In the genomic region with DNA sequence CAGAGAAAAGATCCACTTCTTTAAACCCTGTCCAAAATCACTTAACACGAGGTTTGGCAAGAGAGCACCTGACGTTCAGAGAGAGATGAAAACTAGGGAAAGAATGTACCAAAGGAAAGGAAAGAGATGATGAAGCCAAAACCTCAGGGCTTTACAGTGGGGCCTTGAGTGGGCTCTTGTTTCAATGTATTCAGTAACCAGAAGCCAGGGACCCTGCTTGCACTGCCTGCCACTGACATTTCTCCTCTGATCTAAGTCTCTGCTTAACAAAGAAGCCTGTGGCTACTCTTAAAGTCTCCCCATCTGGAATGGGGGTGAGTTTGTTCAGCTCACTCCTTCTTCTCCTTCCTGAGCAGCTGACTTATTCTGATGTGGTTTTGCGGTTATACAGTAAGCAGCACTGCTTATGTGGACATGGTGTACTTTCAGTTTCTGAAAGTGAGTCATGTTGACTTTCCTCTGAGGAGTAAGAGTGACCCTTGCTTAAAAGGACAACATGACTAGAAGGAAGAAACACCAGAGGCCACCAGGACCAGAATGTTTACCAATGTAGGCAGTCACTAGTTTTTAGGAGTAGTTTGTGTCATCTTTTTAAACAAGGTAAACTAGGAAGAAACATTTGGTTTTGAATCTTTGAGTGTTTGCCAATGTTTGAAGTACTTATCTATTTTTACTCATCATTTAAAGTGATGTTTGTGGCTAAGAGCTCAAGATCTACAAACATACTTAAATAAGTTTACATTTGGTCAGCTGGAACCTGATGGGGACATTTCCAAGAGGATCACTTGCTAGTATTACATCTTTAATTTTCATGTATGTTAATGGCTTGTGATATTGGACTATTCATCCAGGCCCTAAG, we compare ENCODE assay signal across 8 cellular contexts.
DNase-seq lines count a peak whose midpoint lies in the region.

No MANE protein-coding gene starts in this region.

- no peaks in the 10 kb centered on the region for H3K27me3 ChIP-seq in Karpas-422 (ENCODE audit: low read length)

- no peak overlapping the region for H3K27ac ChIP-seq in Karpas-422 (ENCODE audit: low read length)

- H3K4me3 Mint-ChIP-seq in activated CD4-positive, alpha-beta memory T cell treated with anti-CD3 and anti-CD28 coated beads for 36 hours = peak overlapping the region; percentile 36

- H3K9me3 Mint-ChIP-seq in activated CD4-positive, alpha-beta memory T cell treated with anti-CD3 and anti-CD28 coated beads for 36 hours = no peaks in the 10 kb centered on the region

- H3K4me2 ChIP-seq in Karpas-422 (ENCODE audit: low read depth, low read length, poor library complexity, severe bottlenecking) = peak overlapping the region; percentile 41

- no peaks in the 10 kb centered on the region for H4K20me1 ChIP-seq in Karpas-422 (ENCODE audit: insufficient read depth, low read depth, low read length)

- peak; percentile 17 to 35 for DNase-seq in activated CD4-positive, alpha-beta T cell treated with anti-CD3 and anti-CD28 coated beads for 4 hours
- no peak for DNase-seq in activated CD4-positive, alpha-beta T cell treated with anti-CD3 and anti-CD28 coated beads for 1 hour
- DNase-seq in HCEC 1CT = peak; percentile 99
- DNase-seq in Karpas-422 = no peak
- DNase-seq in activated CD4-positive, alpha-beta memory T cell treated with anti-CD3 and anti-CD28 coated beads for 36 hours = peak; percentile 28
- peak; percentile 47 for DNase-seq in globus pallidus (ENCODE audit: low spot score)
- DNase-seq in stimulated activated CD8-positive, alpha-beta memory T cell treated with anti-CD3 and anti-CD28 coated beads, Interleukin-12 subunit alpha, Interleukin-12 subunit beta, amount 100 ng/mL, for 1 hour (ENCODE audit: low read depth) = peak; percentile 16
- no peak for DNase-seq in cerebellar nuclear complex (lab: John Stamatoyannopoulos, UW)

- intact Hi-C loops in activated CD4-positive, alpha-beta memory T cell treated with anti-CD3 and anti-CD28 coated beads for 36 hours (cut with micrococcal nuclease) = loop anchor here (5.0 kb wide), 4 partner anchors 151 to 1121 kb away; partner anchors contain the start of genes GAS5 and ZBTB37

- peak overlapping the region; percentile 70 for H2AFZ ChIP-seq in Karpas-422 (ENCODE audit: low read length)

- no peak overlapping the region for H3K4me3 ChIP-seq in Karpas-422 (ENCODE audit: low read length)

- no peaks in the 10 kb centered on the region for H3K36me3 Mint-ChIP-seq in activated CD4-positive, alpha-beta memory T cell treated with anti-CD3 and anti-CD28 coated beads for 36 hours

- no peaks in the 10 kb centered on the region for H3K79me2 ChIP-seq in Karpas-422 (ENCODE audit: low read length)

- H3K9ac ChIP-seq in Karpas-422 (ENCODE audit: low read length) = peak overlapping the region; percentile 20

- peaks cover 29% of the 10 kb centered on the region for H3K4me1 Mint-ChIP-seq in activated CD4-positive, alpha-beta memory T cell treated with anti-CD3 and anti-CD28 coated beads for 36 hours (ENCODE audit: low read depth)

- no peak overlapping the region for H3K27ac Mint-ChIP-seq in activated CD4-positive, alpha-beta memory T cell treated with anti-CD3 and anti-CD28 coated beads for 36 hours

- POLR2A ChIA-PET in activated CD4-positive, alpha-beta memory T cell treated with anti-CD3 and anti-CD28 coated beads for 36 hours (lab: Charles Lee) = interaction anchor here (0.6 to 1.4 kb wide), 5 partner anchors 16 to 459 kb away, joined by 3 to 6 read pairs (median 3); no protein-coding TSS in a partner anchor

- peaks cover 7% of the 10 kb centered on the region for H3K27me3 Mint-ChIP-seq in activated CD4-positive, alpha-beta memory T cell treated with anti-CD3 and anti-CD28 coated beads for 36 hours

- H3K36me3 ChIP-seq in Karpas-422 (ENCODE audit: insufficient read depth, low read length) = no peaks in the 10 kb centered on the region

- H3K9me3 ChIP-seq in Karpas-422 (ENCODE audit: low read length) = no peaks in the 10 kb centered on the region

- CTCF ChIA-PET in activated CD4-positive, alpha-beta memory T cell treated with anti-CD3 and anti-CD28 coated beads for 36 hours (lab: Charles Lee) = interaction anchor here (0.6 to 7.6 kb wide), 16 partner anchors 16 to 730 kb away, joined by 3 to 166 read pairs (median 6); partner anchors contain the start of gene TNFSF4

- no peaks in the 10 kb centered on the region for H3K9me2 ChIP-seq in Karpas-422 (replicated peaks; ENCODE audit: insufficient read depth, low read length)

- peaks cover 37% of the 10 kb centered on the region for H3K4me1 ChIP-seq in Karpas-422 (ENCODE audit: low read length)

Comparison
In these comparisons a context has a peak if more than half of its experiments do, and no peak if none do; other contexts are left out.
1. DNase-seq: peak in activated CD4-positive, alpha-beta T cell treated with anti-CD3 and anti-CD28 coated beads for 4 hours (2 of 2), HCEC 1CT (single experiment), activated CD4-positive, alpha-beta memory T cell treated with anti-CD3 and anti-CD28 coated beads for 36 hours (single experiment), globus pallidus (single experiment) and stimulated activated CD8-positive, alpha-beta memory T cell treated with anti-CD3 and anti-CD28 coated beads, Interleukin-12 subunit alpha, Interleukin-12 subunit beta, amount 100 ng/mL, for 1 hour (single experiment); none in activated CD4-positive, alpha-beta T cell treated with anti-CD3 and anti-CD28 coated beads for 1 hour (single experiment), Karpas-422 (single experiment) and cerebellar nuclear complex (0 of 2).